ENCODE assay signal across 8 cellular contexts in genomic region chr15:92801774-92802464, GRCh38.
DNase-seq lines count a peak whose midpoint lies in the region; ATAC-seq and TF ChIP-seq lines count a peak whose summit lies in the region.

No MANE protein-coding gene starts in this region.

- CTCF ChIA-PET in HEK293T (lab: Yijun Ruan, JAX): interaction anchor here (0.6 to 2.6 kb wide), 3 partner anchors 228 to 666 kb away, joined by 3 to 5 read pairs (median 5); no protein-coding TSS in a partner anchor

- ATAC-seq in SK-N-SH treated with all-trans-retinoic acid at 6 μM for 48 hours: peak; percentile 64

- no peak for DNase-seq in HEK293T (ENCODE audit: extremely low spot score)
- DNase-seq in glomerular visceral epithelial cell (ENCODE audit: extremely low spot score): peak; percentile 85
- no peak for DNase-seq in T-helper 9 cell
- DNase-seq in stimulated activated CD4-positive, alpha-beta T cell treated with anti-CD3 and anti-CD28 coated beads, Interleukin-2, amount 100 ng/mL, for 24 hours: no peak
- DNase-seq in medulla oblongata (ENCODE audit: extremely low spot score): no peak
- no peak for DNase-seq in iPS-NIHi7 (ENCODE audit: extremely low spot score)

- POLR2A ChIA-PET in HEK293T (lab: Yijun Ruan, JAX): interaction anchor here (0.9 to 5.7 kb wide), 5 partner anchors 7 to 102 kb away, joined by 3 to 55 read pairs (median 3); partner anchors contain the start of gene CHD2

- no peak overlapping the region for H3K4me3 ChIP-seq in skin epidermis

- peak overlapping the region in 20 of 21 experiments; percentile 53 to 92 (median 84) for H3K27ac ChIP-seq in skin epidermis

TF ChIP-seq in HEK293T, 16 proteins besides CTCF, POLR2A, EP300 and RAD21:
- TF ChIP-seq ZNF384 (IDR thresholded peaks at IDR 0.05) (peak; percentile 56; the same call in 1 of the 2 replicates), NFRKB (IDR thresholded peaks at IDR 0.05) (no peak)

TF ChIP-seq in SK-N-SH treated with all-trans-retinoic acid at 6 μM for 48 hours, 23 proteins besides CTCF, POLR2A, EP300 and RAD21:
- TF ChIP-seq ZC3H10 (CRISPR knock-in tag; IDR thresholded peaks at IDR 0.05) (no peak), POU6F1 (CRISPR knock-in tag; IDR thresholded peaks at IDR 0.05; ENCODE audit: borderline replicate concordance, low read depth) (no peak), PPARA (CRISPR knock-in tag; IDR thresholded peaks at IDR 0.05; ENCODE audit: borderline replicate concordance) (no peak)
